Comparison of ENCODE assay signal across 8 cellular contexts in the genomic region with DNA sequence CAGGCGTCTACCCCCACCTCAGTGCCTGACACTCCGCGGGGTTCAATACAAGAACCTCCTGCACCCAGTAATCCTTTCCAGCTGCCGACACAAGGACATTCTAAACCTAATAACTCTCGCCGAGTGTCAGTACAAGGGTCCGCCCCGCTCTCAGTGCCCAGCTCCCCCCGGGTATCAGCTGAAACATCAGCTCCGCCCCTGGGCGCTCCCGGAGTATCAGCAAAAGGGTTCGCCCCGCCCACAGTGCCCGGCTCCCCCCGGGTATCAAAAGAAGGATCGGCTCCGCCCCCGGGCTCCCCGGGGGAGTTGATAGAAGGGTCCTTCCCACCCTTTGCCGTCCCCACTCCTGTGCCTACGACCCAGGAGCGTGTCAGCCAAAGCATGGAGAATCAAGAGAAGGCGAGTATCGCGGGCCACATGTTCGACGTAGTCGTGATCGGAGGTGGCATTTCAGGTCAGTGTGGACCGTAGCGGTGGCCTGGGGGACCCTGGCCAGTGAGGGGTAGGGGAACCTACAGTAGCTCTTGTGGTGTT. TPM values are rescaled to one million over a fixed set of nuclear protein-coding genes. Genes with fewer than 3 reads are reported as not detected.
DNase-seq lines count a peak whose midpoint lies in the region; ATAC-seq, FAIRE-seq and TF ChIP-seq lines count a peak whose summit lies in the region.

A gene (plus strand): TSS at position 339 of the 534 bp plus-strand sequence. CDS start 43 bp downstream, at position 382.

- H3K4me1 Mint-ChIP-seq in CD4-positive, CD25-positive, alpha-beta regulatory T cell = peaks cover 0 to 10% (median 5%) of the 10 kb centered on the region in 4 donors
- peaks cover 4% of the 10 kb centered on the region for H3K4me1 Mint-ChIP-seq in nephron progenitor cell

- peaks cover 4% of the 10 kb centered on the region for H3K27me3 ChIP-seq in CD4-positive, CD25-positive, alpha-beta regulatory T cell (ENCODE audit: control insufficient read depth, insufficient read depth, low read length)
- no peaks in the 10 kb centered on the region for H3K27me3 ChIP-seq in transverse colon

- H3K27ac Mint-ChIP-seq in CD4-positive, CD25-positive, alpha-beta regulatory T cell = peak within 1 kb of the TSS in 2 of 3 donors; percentile 52 to 56
- H3K27ac Mint-ChIP-seq in nephron progenitor cell = no peak within 1 kb of the TSS

- H3K36me3 ChIP-seq in CD4-positive, CD25-positive, alpha-beta regulatory T cell (ENCODE audit: control insufficient read depth, insufficient read depth, low read length) = no peaks in the 10 kb centered on the region
- H3K36me3 ChIP-seq in transverse colon = no peaks in the 10 kb centered on the region

- H3K4me3 Mint-ChIP-seq in CD4-positive, CD25-positive, alpha-beta regulatory T cell = peak within 1 kb of the TSS; percentile 88 to 91 (median 90)
- peak within 1 kb of the TSS; percentile 92 for H3K4me3 Mint-ChIP-seq in nephron progenitor cell

- H3K4me1 ChIP-seq in CD4-positive, CD25-positive, alpha-beta regulatory T cell (ENCODE audit: control insufficient read depth, insufficient read depth, low read length, poor library complexity, severe bottlenecking) = peaks cover 10% of the 10 kb centered on the region
- peaks cover 0 to 4% (median 0%) of the 10 kb centered on the region in 4 donors for H3K4me1 ChIP-seq in transverse colon

- intact Hi-C loops in transverse colon (cut with DNase I; ENCODE audit: low total_unique reads) = loop anchor here (5.0 kb wide), 2 partner anchors 36 to 91 kb away; no protein-coding TSS in a partner anchor

- no peak for TF ChIP-seq CTCF in nephron progenitor cell (IDR thresholded peaks at IDR 0.05)
- TF ChIP-seq CTCF in transverse colon (IDR thresholded peaks at IDR 0.05) = no peak

- 69% methylated on average over 31 of the region's 32 CpGs; no CpG with 5 or more reads in 1 of the 2 donors for WGBS in transverse colon (ENCODE audit: low coverage in 1 of 2), 2 donors

- ATAC-seq in CD4-positive, CD25-positive, alpha-beta regulatory T cell (ENCODE audit: low read depth in 2 of 2) = no peak
- no peak for ATAC-seq in HG03039 (IDR thresholded peaks at IDR 0.05; ENCODE audit: unreplicated experiment)

- peaks cover 0 to 5% (median 0%) of the 10 kb centered on the region in 7 donors for H3K9me3 Mint-ChIP-seq in CD4-positive, CD25-positive, alpha-beta regulatory T cell
- peaks cover 24% of the 10 kb centered on the region for H3K9me3 Mint-ChIP-seq in nephron progenitor cell

- in situ Hi-C loops in transverse colon (cut with MboI; ENCODE audit: low pct_ligation_motif_present in 1 of 4, low pct_unique_long_range_greater_than_20kb in 1 of 4, low sequenced_read_pairs in 3 of 4) = no loop called here

- peaks cover 12% of the 10 kb centered on the region for H3K27me3 Mint-ChIP-seq in CD4-positive, CD25-positive, alpha-beta regulatory T cell
- H3K27me3 Mint-ChIP-seq in nephron progenitor cell (ENCODE audit: low read depth, poor library complexity) = peaks cover 5% of the 10 kb centered on the region

- H3K36me3 Mint-ChIP-seq in CD4-positive, CD25-positive, alpha-beta regulatory T cell = no peaks in the 10 kb centered on the region
- no peaks in the 10 kb centered on the region for H3K36me3 Mint-ChIP-seq in nephron progenitor cell (ENCODE audit: low read depth)

- H3K9me3 ChIP-seq in CD4-positive, CD25-positive, alpha-beta regulatory T cell (ENCODE audit: control insufficient read depth in 2 of 2, low read length in 2 of 2) = no peaks in the 10 kb centered on the region
- no peaks in the 10 kb centered on the region for H3K9me3 ChIP-seq in transverse colon

- no peak within 1 kb of the TSS for H3K27ac ChIP-seq in CD4-positive, CD25-positive, alpha-beta regulatory T cell (ENCODE audit: insufficient read depth, low read length, poor library complexity, severe bottlenecking)
- peak within 1 kb of the TSS; percentile 91 to 93 (median 93) for H3K27ac ChIP-seq in transverse colon

- H3K4me3 ChIP-seq in CD4-positive, CD25-positive, alpha-beta regulatory T cell (ENCODE audit: low read depth, low read length) = peak within 1 kb of the TSS; percentile 66
- peak within 1 kb of the TSS; percentile 52 to 83 (median 64) for H3K4me3 ChIP-seq in transverse colon

- no peak for TF ChIP-seq EP300 in transverse colon (IDR thresholded peaks at IDR 0.05; ENCODE audit: low read depth)

- no peak for FAIRE-seq in frontal cortex (lab: Jason Lieb, UNC)

- peak in 2 of 3 donors; percentile 23 to 40 for DNase-seq in CD4-positive, CD25-positive, alpha-beta regulatory T cell
- DNase-seq in NCI-H748 treated with DMSO at 0.1 percent for 48 hours (lab: John Stamatoyannopoulos, UW) (peak; percentile 22), frontal cortex (ENCODE audit: low spot score in 2 of 2) (peak; percentile 25 to 32), nephron progenitor cell (peak; percentile 14), transverse colon (peak; percentile 88), NCI-H1048 (lab: John Stamatoyannopoulos, UW) (no peak)
- peak; percentile 32 for DNase-seq in activated naive CD4-positive, alpha-beta T cell treated with Interleukin-2 at 50 U/mL for 16 hours

- TF ChIP-seq POLR2A in transverse colon (IDR thresholded peaks at IDR 0.05) = peak; percentile 76

RNA-seq across cellular contexts. Expression of the gene that starts here (rescaled TPM):
- total RNA-seq in CD4-positive, CD25-positive, alpha-beta regulatory T cell = not detected
- polyA plus RNA-seq in CD4-positive, CD25-positive, alpha-beta regulatory T cell = 1 to 10 TPM in 1 of 4 donors, under 1 TPM in 1, not detected in 2; 0.03 to 4.8 TPM
- 13.5 TPM for total RNA-seq in frontal cortex
- 100 to 1,000 TPM; 104 to 425 (median 289) TPM for total RNA-seq in transverse colon

Comparison
In these comparisons a context has a peak if more than half of its experiments do, and no peak if none do; other contexts are left out.
1. RNA of the gene that starts here (total RNA-seq): 104 to 425 TPM in transverse colon and 13.5 TPM in frontal cortex (single experiment); not detected in CD4-positive, CD25-positive, alpha-beta regulatory T cell (single experiment); every median in the first group is over 10 times any median in the second.